ENCODE assay signal across 8 cellular contexts in the genomic region with DNA sequence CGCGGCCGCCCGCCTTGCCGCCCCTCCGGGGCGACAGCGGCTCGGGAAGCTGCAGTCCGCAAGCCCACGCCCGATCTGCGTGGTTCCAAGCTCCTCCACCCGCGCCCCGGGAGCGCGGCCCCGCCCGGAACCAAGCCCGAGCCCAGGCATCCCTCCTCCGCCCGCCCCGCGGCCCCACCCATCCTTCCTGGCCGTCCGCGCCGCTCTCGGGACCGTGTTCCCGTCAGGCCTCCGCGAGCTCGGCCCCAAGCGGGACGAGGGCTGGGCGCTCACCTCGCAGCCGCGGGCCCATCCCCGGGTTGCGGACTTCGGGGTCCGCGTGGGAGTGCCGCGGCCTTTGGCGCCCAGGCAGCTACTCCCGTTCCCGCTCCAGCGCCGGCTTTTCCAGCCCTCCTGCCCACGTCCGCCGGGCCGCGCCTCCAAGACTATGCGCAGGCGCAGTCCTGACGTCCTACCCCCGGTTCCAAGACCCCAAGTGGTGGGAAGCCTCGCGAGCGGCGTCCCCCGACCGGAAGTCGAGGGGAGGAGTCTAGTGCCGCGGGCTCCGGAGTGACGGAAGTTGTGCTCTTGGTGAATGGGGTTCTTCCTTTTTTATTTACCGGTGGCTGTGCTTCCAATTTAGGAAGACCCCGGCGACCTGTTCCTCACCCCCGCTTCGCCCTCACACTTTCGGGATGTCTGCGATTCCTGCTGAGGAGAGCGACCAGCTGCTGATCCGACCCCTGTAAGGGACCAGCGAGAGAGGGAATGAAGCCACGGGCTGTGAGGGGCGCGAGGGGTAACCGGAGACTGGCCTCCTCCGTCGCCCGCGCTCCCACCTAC. TPM values are rescaled to one million over a fixed set of nuclear protein-coding genes. Genes with fewer than 3 reads are reported as not detected.
A peak's percentile ranks its signal among the peaks of the same experiment; 100 is the strongest.
DNase-seq lines count a peak whose midpoint lies in the region; ATAC-seq and TF ChIP-seq lines count a peak whose summit lies in the region.

CPSF3 (plus strand) TSS at position 555 of the 822 bp plus-strand sequence; CDS start at position 675, 120 bp downstream.
ITGB1BP1 (minus strand) TSS at position 429 of the 822 bp plus-strand sequence. CDS start 4,831 bp downstream, outside the sequence.

- no TSS peak for BruUV-seq in PC-9 (replicated peaks; lab: Mats Ljungman, UMichigan)

- H3K36me3 ChIP-seq in PC-9 (ENCODE audit: low read depth) (peaks cover 3% of the 10 kb centered on the region; the same call in 1 of the 2 replicates), mucosa of rectum (ENCODE audit: control insufficient read depth in 2 of 2, insufficient read depth in 2 of 2, low read length in 2 of 2) (peaks cover 0 to 2% of the 10 kb centered on the region in 2 donors)

- H3F3A ChIP-seq in PC-9 (ENCODE audit: insufficient read depth, low read depth) = no peaks in the 10 kb centered on the region; the same call in 1 of the 2 replicates

- ATAC-seq in GM21619 (IDR thresholded peaks at IDR 0.05; ENCODE audit: unreplicated experiment) = peak; percentile 82

- CTCF ChIA-PET in PC-9 (lab: Charles Lee) = no interaction called here

- H3K27ac ChIP-seq in PC-9 (peak within 1 kb of the TSS; percentile 24), mucosa of rectum (ENCODE audit: low read depth in 2 of 2, low read length in 2 of 2) (peak within 1 kb of the TSS; percentile 92 to 93)

- TF ChIP-seq CTCF in PC-9 (conservative IDR thresholded peaks at IDR 0.05) = no peak
- no peak for TF ChIP-seq CTCF in epithelial cell of proximal tubule (conservative IDR thresholded peaks at IDR 0.05; ENCODE audit: low read depth, low read length)

- H3K9me2 ChIP-seq in PC-9 (ENCODE audit: insufficient read depth) = no peaks in the 10 kb centered on the region

- H3K9me3 ChIP-seq in PC-9 (ENCODE audit: insufficient read depth, low read depth) = no peaks in the 10 kb centered on the region
- no peaks in the 10 kb centered on the region for H3K9me3 ChIP-seq in mucosa of rectum (ENCODE audit: control insufficient read depth in 2 of 2, low read length in 2 of 2)

- H4K20me1 ChIP-seq in PC-9 (ENCODE audit: insufficient read depth) = peaks cover 2% of the 10 kb centered on the region; the same call in 1 of the 2 replicates

- peaks cover 22% of the 10 kb centered on the region for H3K4me1 ChIP-seq in PC-9 (replicated peaks; ENCODE audit: insufficient read depth)
- H3K4me1 ChIP-seq in mucosa of rectum (ENCODE audit: control insufficient read depth in 2 of 2, insufficient read depth in 2 of 2, low read length in 2 of 2) = peaks cover 10 to 17% of the 10 kb centered on the region in 2 donors

- peak within 1 kb of the TSS; percentile 96 for H3K4me2 ChIP-seq in PC-9

- peak within 1 kb of the TSS; percentile 78 to 92 for H3K9ac ChIP-seq in mucosa of rectum (ENCODE audit: low read depth in 1 of 2, low read length in 2 of 2)

- intact Hi-C loops in PC-9 (cut with micrococcal nuclease; ENCODE audit: unreplicated experiment) = loop anchor here (2.0 to 5.0 kb wide), 6 partner anchors 37 to 1024 kb away; partner anchors contain the start of genes ASAP2 and ODC1

- POLR2A ChIA-PET in PC-9 (lab: Charles Lee; ENCODE audit: unreplicated experiment) = interaction anchor here (0.5 to 0.7 kb wide), 4 partner anchors 23 to 133 kb away, joined by 3 to 5 read pairs (median 4); partner anchors contain the start of gene ADAM17

- DNase-seq in DMS153 (lab: John Stamatoyannopoulos, UW) (peak; percentile 95), PC-9 (peak; percentile 97 to 98), epithelial cell of proximal tubule (ENCODE audit: low read depth) (peak; percentile 65)
- DNase-seq in Jurkat, Clone E6-1 (ENCODE audit: low read depth, low spot score) = peak; percentile 95
- peak; percentile 96 for DNase-seq in activated T-cell treated with anti-CD3 and anti-CD28 coated beads, Interleukin-2, amount 50 U/mL, for 1 hour
- DNase-seq in stimulated activated CD8-positive, alpha-beta memory T cell treated with anti-CD3 and anti-CD28 coated beads, Interleukin-4, amount 100 ng/mL, for 48 hours = peak; percentile 98

- peak within 1 kb of the TSS; percentile 97 for H2AFZ ChIP-seq in PC-9

- H3K27me3 ChIP-seq in PC-9 (ENCODE audit: insufficient read depth, low read depth) = no peaks in the 10 kb centered on the region
- no peaks in the 10 kb centered on the region for H3K27me3 ChIP-seq in mucosa of rectum (ENCODE audit: control insufficient read depth in 2 of 2, insufficient read depth in 2 of 2, low read length in 2 of 2)

- peak within 1 kb of the TSS; percentile 97 for H3K4me3 ChIP-seq in Jurkat, Clone E6-1 (ENCODE audit: low read length)
- peak within 1 kb of the TSS; percentile 80 for H3K4me3 ChIP-seq in PC-9
- peak within 1 kb of the TSS; percentile 90 for H3K4me3 ChIP-seq in epithelial cell of proximal tubule (ENCODE audit: low read depth, low read length)
- peak within 1 kb of the TSS; percentile 79 to 96 for H3K4me3 ChIP-seq in mucosa of rectum (ENCODE audit: low read length in 2 of 2)

- H3K79me2 ChIP-seq in PC-9 (ENCODE audit: low read depth) = peaks cover 78% of the 10 kb centered on the region

RNA-seq across cellular contexts. Expression of gene CPSF3, which starts in this region (rescaled TPM):
- polyA plus RNA-seq in Jurkat, Clone E6-1 (2012; ENCODE audit: insufficient read depth, insufficient read length) = 124 TPM
- total RNA-seq in PC-9 (2021) (52.0 and 61.5 TPM in 2 replicates), epithelial cell of proximal tubule (66.3 and 91.2 TPM in 2 replicates)

RNA-seq across cellular contexts. Expression of gene ITGB1BP1, which starts in this region (rescaled TPM):
- polyA plus RNA-seq in Jurkat, Clone E6-1 (2012; ENCODE audit: insufficient read depth, insufficient read length) = 104 TPM
- 68.1 and 82.5 TPM in 2 replicates for total RNA-seq in PC-9 (2021)
- total RNA-seq in epithelial cell of proximal tubule = 62.6 and 73.8 TPM in 2 replicates

Comparison
In these comparisons a context has a peak if more than half of its experiments do, and no peak if none do; other contexts are left out.
1. Peak in every context shown above with its lines: DNase-seq, ATAC-seq, H3K4me3 ChIP-seq and H3K27ac ChIP-seq.